Comparison of ENCODE assay signal across 9 cellular contexts in the genomic region with DNA sequence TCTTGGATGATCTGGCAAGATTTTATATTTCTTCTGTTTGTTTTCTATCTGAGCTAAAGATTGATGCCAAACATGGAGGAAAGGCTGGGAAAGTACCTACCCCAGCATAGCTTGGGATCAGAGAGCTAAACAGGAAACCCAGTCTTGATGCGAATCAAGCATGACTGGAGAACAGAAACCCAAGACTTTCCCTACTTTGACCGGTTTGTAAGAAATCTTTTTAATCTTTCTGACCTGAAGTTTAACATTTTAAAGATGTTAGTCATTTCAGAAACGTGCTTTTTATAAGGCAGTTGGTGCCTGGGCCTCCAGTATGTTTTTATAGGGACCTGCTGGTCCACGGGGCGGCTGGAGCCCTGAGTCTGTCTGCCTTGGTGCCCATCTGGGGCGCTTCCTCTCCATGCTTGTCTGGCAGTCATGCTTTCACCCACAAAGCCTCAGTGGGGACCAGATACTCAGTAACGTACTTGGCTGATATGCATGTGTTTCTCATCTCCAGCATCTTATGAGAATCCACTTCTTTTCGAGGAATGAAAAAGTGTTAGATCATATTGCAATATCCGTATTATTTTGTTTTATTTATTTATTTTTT.
DNase-seq lines count a peak whose midpoint lies in the region; ATAC-seq, FAIRE-seq and TF ChIP-seq lines count a peak whose summit lies in the region.
"Had no signal": no experiment of that assay in that cellular context is flagged by ENCODE, and none has a peak within 500 bp of the region (broad histone marks: within the 10 kb centered on the region; RNA-seq: fewer than 3 reads in every experiment).

No MANE protein-coding gene starts in this region.

- H3K36me3 ChIP-seq in gastroesophageal sphincter (no peaks in the 10 kb centered on the region), small intestine (ENCODE audit: control insufficient read depth in 2 of 2, insufficient read depth in 2 of 2, low read length in 2 of 2) (no peaks in the 10 kb centered on the region)
- H3K36me3 ChIP-seq: SJCRH30 had no signal

- H3K4me3 ChIP-seq in gastroesophageal sphincter: no peak overlapping the region
- no peak overlapping the region for H3K4me3 ChIP-seq in small intestine (ENCODE audit: low read depth in 1 of 2, low read length in 2 of 2)
- H3K4me3 ChIP-seq: SJCRH30 had no signal

- H3K27ac ChIP-seq in gastroesophageal sphincter: no peak overlapping the region
- no peak overlapping the region for H3K27ac ChIP-seq in small intestine (ENCODE audit: low read depth in 1 of 2, low read length in 1 of 2)
- H3K27ac ChIP-seq: SJCRH30 had no signal

- TF ChIP-seq CTCF in gastroesophageal sphincter (IDR thresholded peaks at IDR 0.05): no peak

- no peak for FAIRE-seq in small intestine (lab: Jason Lieb, UNC)

- DNase-seq in dermis blood vessel endothelial cell (peak; percentile 13), small intestine (no peak), COR-L47 (lab: John Stamatoyannopoulos, UW) (no peak), SIG-M5 (lab: John Stamatoyannopoulos, UW) (no peak)
- DNase-seq: SJCRH30 had no signal

- TF ChIP-seq EP300 in gastroesophageal sphincter (IDR thresholded peaks at IDR 0.05): no peak

- no peaks in the 10 kb centered on the region for H3K4me1 ChIP-seq in gastroesophageal sphincter
- no peaks in the 10 kb centered on the region for H3K4me1 ChIP-seq in small intestine (ENCODE audit: control insufficient read depth in 2 of 2, insufficient read depth in 1 of 2, low read depth in 1 of 2, low read length in 1 of 2)
- H3K4me1 ChIP-seq: SJCRH30 had no signal

- peak; percentile 89 for ATAC-seq in GM18505 (IDR thresholded peaks at IDR 0.05; ENCODE audit: unreplicated experiment)
- peak; percentile 88 for ATAC-seq in GM19468 (IDR thresholded peaks at IDR 0.05; ENCODE audit: extremely low read depth, unreplicated experiment)
- ATAC-seq in HG03196 (IDR thresholded peaks at IDR 0.05; ENCODE audit: unreplicated experiment): peak; percentile 66
- no peak for ATAC-seq in gastroesophageal sphincter

- 86% methylated on average over 9 of the region's 9 CpGs for WGBS in gastroesophageal sphincter (ENCODE audit: low coverage in 1 of 2), 2 donors
- 78 to 93% (median 82%) methylated on average over 9 of the region's 9 CpGs for WGBS in small intestine, 3 donors

- no peaks in the 10 kb centered on the region for H3K9me3 ChIP-seq in gastroesophageal sphincter
- no peaks in the 10 kb centered on the region for H3K9me3 ChIP-seq in small intestine (ENCODE audit: control insufficient read depth, low read depth)
- H3K9me3 ChIP-seq: SJCRH30 had no signal

- TF ChIP-seq POLR2A in GM18505 (IDR thresholded peaks at IDR 0.05; ENCODE audit: borderline replicate concordance, extremely low read depth, insufficient read depth, insufficient read length) (no peak), gastroesophageal sphincter (IDR thresholded peaks at IDR 0.05) (no peak)

- H3K27me3 ChIP-seq in gastroesophageal sphincter (no peaks in the 10 kb centered on the region), small intestine (ENCODE audit: control insufficient read depth in 2 of 2, insufficient read depth in 2 of 2, low read length in 2 of 2) (no peaks in the 10 kb centered on the region)
- H3K27me3 ChIP-seq: SJCRH30 had no signal
